15 cellular contexts compared by ENCODE assay signal in genomic region chr7:28347462-28347861, GRCh38.
DNase-seq lines count a peak whose midpoint lies in the region; ATAC-seq, FAIRE-seq and TF ChIP-seq lines count a peak whose summit lies in the region.
"Had no signal": no experiment of that assay in that cellular context is flagged by ENCODE, and none has a peak within 500 bp of the region (broad histone marks: within the 10 kb centered on the region; RNA-seq: fewer than 3 reads in every experiment).

No MANE protein-coding gene starts in this region.

- H3K27me3 ChIP-seq in mammary epithelial cell (ENCODE audit: insufficient read depth, low read length): no peaks in the 10 kb centered on the region
- peaks cover 0 to 9% (median 0%) of the 10 kb centered on the region in 3 experiments for H3K27me3 ChIP-seq in neuronal stem cell (ENCODE audit: control insufficient read depth in 3 of 3, insufficient read depth in 3 of 3, low read depth in 1 of 3, low read length in 3 of 3)
- H3K27me3 ChIP-seq: pancreas had no signal

- H3K14ac ChIP-seq in neuronal stem cell (ENCODE audit: low read length): no peak overlapping the region

- no peak overlapping the region for H2AFZ ChIP-seq in mammary epithelial cell (ENCODE audit: low read depth, low read length)
- H2AFZ ChIP-seq in neuronal stem cell (ENCODE audit: low read length): no peak overlapping the region

- no peaks in the 10 kb centered on the region for H3K36me3 ChIP-seq in mammary epithelial cell (ENCODE audit: insufficient read depth, low read length)
- no peaks in the 10 kb centered on the region for H3K36me3 ChIP-seq in neuronal stem cell (replicated peaks in 1 of 2; ENCODE audit: control insufficient read depth in 2 of 2, insufficient read depth in 2 of 2, low read length in 2 of 2)
- H3K36me3 ChIP-seq: pancreas had no signal

- H3K79me2 ChIP-seq in mammary epithelial cell (ENCODE audit: insufficient read depth, low read length): no peaks in the 10 kb centered on the region

- intact Hi-C loops in mammary epithelial cell (cut with micrococcal nuclease): no loop called here

- H2BK12ac ChIP-seq in neuronal stem cell (ENCODE audit: low read length): no peak overlapping the region

- no peak overlapping the region for H2BK120ac ChIP-seq in neuronal stem cell (ENCODE audit: low read depth, low read length)

- no peak overlapping the region for H4K8ac ChIP-seq in neuronal stem cell (ENCODE audit: low read depth, low read length)

- no peaks in the 10 kb centered on the region for H4K20me1 ChIP-seq in mammary epithelial cell (ENCODE audit: insufficient read depth, low read length)

- H3K9ac ChIP-seq in mammary epithelial cell (ENCODE audit: insufficient read depth, low read length) (no peak overlapping the region), neuronal stem cell (ENCODE audit: low read depth, low read length, poor library complexity) (no peak overlapping the region)

- TF ChIP-seq EP300 in A549 (IDR thresholded peaks at IDR 0.05): no peak

- H4K91ac ChIP-seq in neuronal stem cell (ENCODE audit: low read depth, low read length, poor library complexity): no peak overlapping the region

- FAIRE-seq in A549 (lab: Jason Lieb, UNC): no peak
- FAIRE-seq: kidney, pancreas had no signal

- in situ Hi-C loops in mammary epithelial cell (cut with MboI; ENCODE audit: low sequenced_read_pairs in 2 of 2): no loop called here

- CTCF ChIA-PET in A549 (lab: Yijun Ruan, JAX): interaction anchor here (1.4 to 1.9 kb wide), 5 partner anchors 10 to 51 kb away, joined by 3 to 8 read pairs (median 4); no protein-coding TSS in a partner anchor
- CTCF ChIA-PET in mammary epithelial cell (lab: Charles Lee; ENCODE audit: low non-redundant PET): no interaction called here

- BruUV-seq in mammary epithelial cell (replicated peaks; lab: Mats Ljungman, UMichigan): no TSS peak

- H3K4ac ChIP-seq in neuronal stem cell (ENCODE audit: low read length): no peak overlapping the region

- 41% methylated on average over 4 of the region's 4 CpGs for WGBS in A549 (ENCODE audit: missing lambda C conversion rate)
- WGBS in mammary epithelial cell (ENCODE audit: low coverage, missing lambda C conversion rate): 44% methylated on average over 4 of the region's 4 CpGs
- WGBS in neuronal stem cell (ENCODE audit: extremely low coverage in 2 of 2, insufficient read length in 2 of 2, insufficient replicate concordance in 1 of 2), 2 donors: no CpG with 5 or more reads among the region's 4 CpGs

- no peak for TF ChIP-seq POLR2A in A549 (IDR thresholded peaks at IDR 0.05; ENCODE audit: low read length)

- TF ChIP-seq RAD21 in A549 (conservative IDR thresholded peaks at IDR 0.05 in 1 of 2, IDR thresholded peaks at IDR 0.05 in 1 of 2): no peak

- no peak for DNase-seq in A549 (ENCODE audit: low read depth in 1 of 2, low spot score in 1 of 2)
- DNase-seq in GM04504 (ENCODE audit: low read depth): peak; percentile 28
- peak; percentile 16 for DNase-seq in mammary epithelial cell
- DNase-seq in iris pigment epithelial cell (ENCODE audit: low read depth): peak; percentile 20
- no peak for DNase-seq in neuronal stem cell (ENCODE audit: low spot score)
- DNase-seq in NCI-H128 (lab: John Stamatoyannopoulos, UW; ENCODE audit: unreplicated experiment): no peak
- no peak for DNase-seq in activated T-cell treated with anti-CD3 and anti-CD28 coated beads for 4 hours
- DNase-seq: activated CD4-positive, alpha-beta T cell treated with anti-CD3 and anti-CD28 coated beads, Interleukin-2, amount 10 ng/mL, durations not matched to agents 24 days and 14 days; activated naive CD8-positive, alpha-beta T cell treated with anti-CD3 and anti-CD28 coated beads, Interleukin-2, amount 10 ng/mL, durations not matched to agents 7 days and 5 days; kidney; NCI-H187; NCI-H446 treated with DMSO at 0.1 percent for 48 hours; pancreas; stimulated activated CD4-positive, alpha-beta T cell treated with anti-CD3 and anti-CD28 coated beads, Interleukin-15, amount 100 ng/mL, for 24 hours had no signal

- H3K79me1 ChIP-seq in neuronal stem cell (ENCODE audit: low read depth, low read length): no peaks in the 10 kb centered on the region

- H3K18ac ChIP-seq in neuronal stem cell (ENCODE audit: low read length): no peak overlapping the region

- no peak overlapping the region for H2BK15ac ChIP-seq in neuronal stem cell (ENCODE audit: low read length)

- peak overlapping the region; percentile 38 for H3K4me2 ChIP-seq in A549
- H3K4me2 ChIP-seq in mammary epithelial cell (ENCODE audit: insufficient read depth, low read depth, low read length): no peak overlapping the region
- H3K4me2 ChIP-seq in neuronal stem cell (ENCODE audit: insufficient read depth, low read length, poor library complexity, severe bottlenecking): no peak overlapping the region

- peak overlapping the region; percentile 45 to 70; a peak in 4 of 6 replicates for H3K27ac ChIP-seq in A549
- H3K27ac ChIP-seq in mammary epithelial cell (ENCODE audit: insufficient read depth, low read depth, low read length): no peak overlapping the region
- no peak overlapping the region for H3K27ac ChIP-seq in neuronal stem cell (replicated peaks; ENCODE audit: low read length)
- H3K27ac ChIP-seq: pancreas had no signal

- H3K9me3 ChIP-seq in A549: peaks cover 9% of the 10 kb centered on the region; the same call in 1 of the 3 replicates
- H3K9me3 ChIP-seq in mammary epithelial cell (replicated peaks; ENCODE audit: insufficient read depth, low read length): no peaks in the 10 kb centered on the region
- no peaks in the 10 kb centered on the region for H3K9me3 ChIP-seq in neuronal stem cell (replicated peaks in 1 of 2; ENCODE audit: control insufficient read depth in 2 of 2, insufficient read depth in 1 of 2, low read depth in 1 of 2, low read length in 2 of 2)
- H3K9me3 ChIP-seq: pancreas had no signal

- H3K4me3 ChIP-seq in A549 (no peak overlapping the region), mammary epithelial cell (replicated peaks in 1 of 3; ENCODE audit: insufficient read depth in 1 of 3, low read depth in 2 of 3, low read length in 3 of 3) (no peak overlapping the region), neuronal stem cell (ENCODE audit: low read length in 2 of 2) (no peak overlapping the region)
- H3K4me3 ChIP-seq: pancreas had no signal

- no peak overlapping the region for H3K23ac ChIP-seq in neuronal stem cell (ENCODE audit: low read depth, low read length, poor library complexity)

- H2BK5ac ChIP-seq in neuronal stem cell (ENCODE audit: low read length): no peak overlapping the region

- POLR2A ChIA-PET in A549 (lab: Yijun Ruan, JAX): no interaction called here

- H3K4me1 ChIP-seq in A549 (peaks cover 36% of the 10 kb centered on the region; the same call in 2 of the 3 replicates), mammary epithelial cell (ENCODE audit: insufficient read depth, low read length) (peaks cover 17% of the 10 kb centered on the region), neuronal stem cell (ENCODE audit: control insufficient read depth in 2 of 2, insufficient read depth in 1 of 2, low read depth in 1 of 2, low read length in 2 of 2) (no peaks in the 10 kb centered on the region)
- H3K4me1 ChIP-seq: pancreas had no signal

- dilution Hi-C loops in mammary epithelial cell (cut with HindIII; ENCODE audit: low sequenced_read_pairs): no loop called here

- TF ChIP-seq CTCF in A549 (IDR thresholded peaks at IDR 0.05): no peak
- no peak for TF ChIP-seq CTCF in mammary epithelial cell (conservative IDR thresholded peaks at IDR 0.05 in 1 of 2, IDR thresholded peaks at IDR 0.05 in 1 of 2; ENCODE audit: extremely low read depth in 1 of 2, insufficient read depth in 1 of 2, low read depth in 1 of 2, low read length in 2 of 2)

- H2AK5ac ChIP-seq in neuronal stem cell (ENCODE audit: low read depth, low read length): no peak overlapping the region

- ATAC-seq in A549 (no peak), GM21786 (IDR thresholded peaks at IDR 0.05; ENCODE audit: unreplicated experiment) (no peak)

TF ChIP-seq in A549, 52 proteins besides CTCF, POLR2A, EP300 and RAD21:
- TF ChIP-seq ZNF302 (CRISPR knock-in tag; IDR thresholded peaks at IDR 0.05): no peak
- no peak for TF ChIP-seq HOXA7 (CRISPR knock-in tag; IDR thresholded peaks at IDR 0.05)
- TF ChIP-seq NPAS2 (CRISPR knock-in tag; IDR thresholded peaks at IDR 0.05; ENCODE audit: borderline replicate concordance): no peak
- TF ChIP-seq CEBPB (IDR thresholded peaks at IDR 0.05): peak in 1 of 2 experiments; percentile 22; a peak in 1 of 4 replicates
- TF ChIP-seq BHLHE40 (IDR thresholded peaks at IDR 0.05; ENCODE audit: low read depth, low read length): no peak
- no peak for TF ChIP-seq FOSL2 (IDR thresholded peaks at IDR 0.05)
- TF ChIP-seq FOSL2 (CRISPR knock-in tag; IDR thresholded peaks at IDR 0.05): no peak
- TF ChIP-seq TFCP2L1 (CRISPR knock-in tag; IDR thresholded peaks at IDR 0.05): no peak
- TF ChIP-seq PHF8 (IDR thresholded peaks at IDR 0.05; ENCODE audit: borderline replicate concordance, low read depth): no peak

Comparison
In these comparisons a context has a peak if more than half of its experiments do, and no peak if none do; other contexts are left out.
1. DNase-seq: peak in GM04504 (single experiment), mammary epithelial cell (single experiment) and iris pigment epithelial cell (single experiment); none in A549 (0 of 2), neuronal stem cell (single experiment), NCI-H128 (single experiment) and activated T-cell treated with anti-CD3 and anti-CD28 coated beads for 4 hours (single experiment).
2. H3K27ac ChIP-seq: peak in A549 (2 of 2); none in mammary epithelial cell (single experiment) and neuronal stem cell (single experiment).